In genomic region chr7:148738737-148739535, GRCh38 we compare ENCODE assay signal across 17 cellular contexts. TPM values are rescaled to one million over a fixed set of nuclear protein-coding genes. Genes with fewer than 3 reads are reported as not detected.
DNase-seq lines count a peak whose midpoint lies in the region; ATAC-seq lines count a peak whose summit lies in the region.
"Had no signal": no experiment of that assay in that cellular context is flagged by ENCODE, and none has a peak within 500 bp of the region (broad histone marks: within the 10 kb centered on the region; RNA-seq: fewer than 3 reads in every experiment).

No MANE protein-coding gene starts in this region.

- no peak overlapping the region for H3K4me3 Mint-ChIP-seq in activated T-cell treated with anti-CD3 and anti-CD28 coated beads, Interleukin-2, amount 50 U/mL, for 72 hours
- H3K4me3 Mint-ChIP-seq in activated naive CD8-positive, alpha-beta T cell treated with anti-CD3 and anti-CD28 coated beads, Interleukin-2, amount 50 U/mL, for 24 hours = no peak overlapping the region
- no peak overlapping the region for H3K4me3 Mint-ChIP-seq in stimulated activated effector memory CD8-positive, alpha-beta T cell treated with anti-CD3 and anti-CD28 coated beads, Interleukin-12 subunit alpha, Interleukin-12 subunit beta, amount 100 ng/mL, for 72 hours
- H3K4me3 Mint-ChIP-seq: CD8-positive, alpha-beta T cell; naive B cell had no signal

- H3K27me3 Mint-ChIP-seq in activated T-cell treated with anti-CD3 and anti-CD28 coated beads, Interleukin-2, amount 50 U/mL, for 72 hours (ENCODE audit: low read depth) = no peaks in the 10 kb centered on the region
- no peaks in the 10 kb centered on the region for H3K27me3 Mint-ChIP-seq in activated naive CD8-positive, alpha-beta T cell treated with anti-CD3 and anti-CD28 coated beads, Interleukin-2, amount 50 U/mL, for 24 hours
- H3K27me3 Mint-ChIP-seq: naive B cell had no signal

- H3K27ac Mint-ChIP-seq in activated T-cell treated with anti-CD3 and anti-CD28 coated beads, Interleukin-2, amount 50 U/mL, for 72 hours = peak overlapping the region; percentile 40
- no peak overlapping the region for H3K27ac Mint-ChIP-seq in activated naive CD8-positive, alpha-beta T cell treated with anti-CD3 and anti-CD28 coated beads, Interleukin-2, amount 50 U/mL, for 24 hours
- peak overlapping the region; percentile 27 for H3K27ac Mint-ChIP-seq in stimulated activated effector memory CD8-positive, alpha-beta T cell treated with anti-CD3 and anti-CD28 coated beads, Interleukin-12 subunit alpha, Interleukin-12 subunit beta, amount 100 ng/mL, for 72 hours
- H3K27ac Mint-ChIP-seq: CD8-positive, alpha-beta T cell had no signal

- ATAC-seq in activated T-cell treated with anti-CD3 and anti-CD28 coated beads, Interleukin-2, amount 50 U/mL, for 72 hours (replicated peaks in 1 of 2) = peak in 1 of 2 donors; percentile 36
- ATAC-seq in activated naive CD8-positive, alpha-beta T cell treated with anti-CD3 and anti-CD28 coated beads, Interleukin-2, amount 50 U/mL, for 24 hours = peak; percentile 52
- ATAC-seq in stimulated activated effector memory CD8-positive, alpha-beta T cell treated with anti-CD3 and anti-CD28 coated beads, Interleukin-12 subunit alpha, Interleukin-12 subunit beta, amount 100 ng/mL, for 72 hours = no peak
- ATAC-seq: CD8-positive, alpha-beta T cell had no signal

- peaks cover 8 to 42% of the 10 kb centered on the region in 2 donors for H3K36me3 Mint-ChIP-seq in activated T-cell treated with anti-CD3 and anti-CD28 coated beads, Interleukin-2, amount 50 U/mL, for 72 hours (ENCODE audit: insufficient read depth in 2 of 2)
- peaks cover 73% of the 10 kb centered on the region for H3K36me3 Mint-ChIP-seq in activated naive CD8-positive, alpha-beta T cell treated with anti-CD3 and anti-CD28 coated beads, Interleukin-2, amount 50 U/mL, for 24 hours (ENCODE audit: low read depth)
- H3K36me3 Mint-ChIP-seq in stimulated activated effector memory CD8-positive, alpha-beta T cell treated with anti-CD3 and anti-CD28 coated beads, Interleukin-12 subunit alpha, Interleukin-12 subunit beta, amount 100 ng/mL, for 72 hours = peaks cover 86% of the 10 kb centered on the region

- peaks cover 40% of the 10 kb centered on the region for H3K4me1 Mint-ChIP-seq in activated T-cell treated with anti-CD3 and anti-CD28 coated beads, Interleukin-2, amount 50 U/mL, for 72 hours (ENCODE audit: low read depth)
- H3K4me1 Mint-ChIP-seq in activated naive CD8-positive, alpha-beta T cell treated with anti-CD3 and anti-CD28 coated beads, Interleukin-2, amount 50 U/mL, for 24 hours = peaks cover 11% of the 10 kb centered on the region
- H3K4me1 Mint-ChIP-seq in stimulated activated effector memory CD8-positive, alpha-beta T cell treated with anti-CD3 and anti-CD28 coated beads, Interleukin-12 subunit alpha, Interleukin-12 subunit beta, amount 100 ng/mL, for 72 hours = peaks cover 7% of the 10 kb centered on the region

- no peaks in the 10 kb centered on the region for H3K9me3 Mint-ChIP-seq in activated T-cell treated with anti-CD3 and anti-CD28 coated beads, Interleukin-2, amount 50 U/mL, for 72 hours
- H3K9me3 Mint-ChIP-seq in activated naive CD8-positive, alpha-beta T cell treated with anti-CD3 and anti-CD28 coated beads, Interleukin-2, amount 50 U/mL, for 24 hours = peaks cover 7% of the 10 kb centered on the region
- no peaks in the 10 kb centered on the region for H3K9me3 Mint-ChIP-seq in stimulated activated effector memory CD8-positive, alpha-beta T cell treated with anti-CD3 and anti-CD28 coated beads, Interleukin-12 subunit alpha, Interleukin-12 subunit beta, amount 100 ng/mL, for 72 hours
- H3K9me3 Mint-ChIP-seq: CD8-positive, alpha-beta T cell had no signal

- no peak for DNase-seq in activated T-cell treated with anti-CD3 and anti-CD28 coated beads, Interleukin-2, amount 50 U/mL, for 72 hours
- DNase-seq in activated T-cell treated with anti-CD3 and anti-CD28 coated beads, Interleukin-2, amount 50 U/mL, for 1 hour = no peak
- no peak for DNase-seq in activated naive CD8-positive, alpha-beta T cell treated with anti-CD3 and anti-CD28 coated beads, Interleukin-2, amount 50 U/mL, for 24 hours
- DNase-seq in hepatic stellate cell (ENCODE audit: low spot score) = peak; percentile 12
- DNase-seq in stimulated activated effector memory CD8-positive, alpha-beta T cell treated with anti-CD3 and anti-CD28 coated beads, Interleukin-12 subunit alpha, Interleukin-12 subunit beta, amount 100 ng/mL, for 72 hours (ENCODE audit: low spot score in 2 of 2) = no peak
- no peak for DNase-seq in GM19238 (ENCODE audit: insufficient read length, low spot score)
- DNase-seq in COLO668 (lab: John Stamatoyannopoulos, UW; ENCODE audit: unreplicated experiment) = no peak
- no peak for DNase-seq in GOT3 (lab: John Stamatoyannopoulos, UW)
- DNase-seq: activated CD8-positive, alpha-beta memory T cell treated with anti-CD3 and anti-CD28 coated beads for 24 hours; activated gamma-delta T cell treated with Interleukin-2 at 50 U/mL for 16 hours; CD8-positive, alpha-beta T cell; effector CD8-positive, alpha-beta T cell; naive B cell; stimulated activated CD4-positive, alpha-beta T cell treated with anti-CD3 and anti-CD28 coated beads, Interleukin-2, amount 100 ng/mL, for 48 hours; stimulated activated CD8-positive, alpha-beta memory T cell treated with anti-CD3 and anti-CD28 coated beads, Interleukin-4, amount 100 ng/mL, for 48 hours; transverse colon; WERI-Rb-1 had no signal

RNA-seq across cellular contexts. Expression of gene CUL1, which starts 40.2 kb away (rescaled TPM):
- total RNA-seq in activated T-cell treated with anti-CD3 and anti-CD28 coated beads, Interleukin-2, amount 50 U/mL, for 72 hours = 10 to 100 TPM; 66.6 to 68.6 TPM
